Comparison of ENCODE assay signal across 8 cellular contexts in the genomic region with DNA sequence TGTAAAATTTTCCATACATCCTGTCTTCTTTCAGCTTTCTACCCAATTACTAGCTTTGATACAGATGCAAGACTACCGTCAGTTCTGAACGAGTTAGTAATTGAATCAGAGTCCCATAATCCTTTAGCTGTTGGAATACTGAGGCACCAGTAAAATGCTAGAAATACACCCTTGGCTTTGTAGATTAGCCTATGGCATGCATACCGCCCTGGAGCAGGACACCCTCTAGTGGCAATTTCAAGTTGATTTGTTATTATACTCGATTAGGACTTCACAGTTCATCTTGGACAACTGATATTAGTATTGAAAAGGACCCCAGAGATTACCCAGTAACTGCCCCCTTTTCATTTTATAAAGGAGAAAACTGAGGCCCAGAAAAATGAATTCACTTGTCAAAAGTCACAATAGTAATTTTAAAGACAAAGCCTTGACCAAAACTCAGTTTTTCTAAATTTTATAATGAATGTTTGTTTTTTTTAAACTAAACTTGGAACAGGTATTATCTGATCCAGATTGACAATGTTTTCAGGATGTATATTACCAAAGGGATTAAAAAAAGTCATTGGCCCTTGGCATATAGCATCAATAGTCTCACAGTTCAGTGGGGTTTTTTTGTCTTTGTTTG. TPM values are rescaled to one million over a fixed set of nuclear protein-coding genes. Genes with fewer than 3 reads are reported as not detected.
A peak's percentile ranks its signal among the peaks of the same experiment; 100 is the strongest.
DNase-seq lines count a peak whose midpoint lies in the region; ATAC-seq and TF ChIP-seq lines count a peak whose summit lies in the region.

No MANE protein-coding gene starts in this region.

- no peaks in the 10 kb centered on the region for H3K27me3 ChIP-seq in thyroid gland

- DNase-seq in GDM1 (lab: John Stamatoyannopoulos, UW) (peak; percentile 39), HFF-Myc (ENCODE audit: extremely low read depth, low read depth) (peak; percentile 31), NCI-H2171 treated with DMSO at 0.1 percent for 48 hours (lab: John Stamatoyannopoulos, UW) (peak; percentile 74), epidermal melanocyte (ENCODE audit: insufficient read length, low spot score) (peak; percentile 58), mucosa of gallbladder (ENCODE audit: low spot score) (peak; percentile 39), thyroid gland (peak; percentile 27 to 52)

- no peak overlapping the region for H3K27ac ChIP-seq in thyroid gland

- intact Hi-C loops in thyroid gland (cut with DNase I) = no loop called here

- TF ChIP-seq POLR2A in thyroid gland (IDR thresholded peaks at IDR 0.05) = no peak

- peak; percentile 63 to 70 for ATAC-seq in activated CD4-positive, CD25-positive, alpha-beta regulatory T cell treated with anti-CD3 and anti-CD28 coated beads, Interleukin-2, amount 50 U/mL, for 24 hours
- ATAC-seq in GM18870 (IDR thresholded peaks at IDR 0.05; ENCODE audit: unreplicated experiment) = no peak

- H3K9me3 ChIP-seq in thyroid gland = no peaks in the 10 kb centered on the region

- H3K4me3 ChIP-seq in HFF-Myc (replicated peaks; ENCODE audit: low read depth, low read length) = no peak overlapping the region
- H3K4me3 ChIP-seq in thyroid gland (replicated peaks in 1 of 3) = no peak overlapping the region

- no peaks in the 10 kb centered on the region for H3K36me3 ChIP-seq in thyroid gland

- 25 to 34% methylated on average over 4 of the region's 4 CpGs for WGBS in thyroid gland, 2 donors

- H3K4me1 ChIP-seq in thyroid gland = peaks cover 0 to 12% of the 10 kb centered on the region in 2 donors

- TF ChIP-seq CTCF in HFF-Myc (IDR thresholded peaks at IDR 0.05; ENCODE audit: low read depth, low read length, missing control alignments) = peak; percentile 58
- TF ChIP-seq CTCF in thyroid gland (IDR thresholded peaks at IDR 0.05) = peak in 4 of 6 experiments; percentile 51 to 63 (median 58)

RNA-seq across cellular contexts. Expression of a gene that starts 46.1 kb away (rescaled TPM):
- total RNA-seq in mucosa of gallbladder = 0.14 TPM
- under 1 TPM; under 0.01 to 0.21 (median 0.12) TPM for total RNA-seq in thyroid gland
